Comparison of ENCODE assay signal across 24 cellular contexts in the genomic region with DNA sequence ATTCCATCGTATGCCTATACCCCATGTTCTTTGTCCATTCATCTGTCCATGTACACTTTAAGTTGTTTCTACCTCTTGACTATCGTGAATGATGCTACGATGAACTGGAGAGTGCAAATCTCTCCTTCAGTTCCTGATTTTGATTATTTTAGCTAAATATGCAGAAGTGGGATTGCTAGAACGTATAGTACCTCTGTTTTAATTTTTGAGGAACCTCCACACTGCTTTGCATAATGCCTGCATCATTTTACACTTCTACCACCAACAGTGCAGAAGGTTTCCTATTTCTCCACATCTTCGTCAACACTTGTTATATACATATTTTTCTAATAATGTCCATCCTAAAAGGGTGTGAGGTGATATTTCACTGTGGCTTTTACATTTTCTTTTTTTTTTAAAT. TPM values are rescaled to one million over a fixed set of nuclear protein-coding genes. Genes with fewer than 3 reads are reported as not detected.
DNase-seq lines count a peak whose midpoint lies in the region; ATAC-seq and TF ChIP-seq lines count a peak whose summit lies in the region.
"Had no signal": no experiment of that assay in that cellular context is flagged by ENCODE, and none has a peak within 500 bp of the region (broad histone marks: within the 10 kb centered on the region; RNA-seq: fewer than 3 reads in every experiment).

No MANE protein-coding gene starts in this region.

- H3K36me3 Mint-ChIP-seq in T-helper 17 cell (ENCODE audit: low read depth) = peaks cover 4% of the 10 kb centered on the region
- H3K36me3 Mint-ChIP-seq in naive thymus-derived CD4-positive, alpha-beta T cell = peaks cover 0 to 5% (median 0%) of the 10 kb centered on the region in 5 donors
- H3K36me3 Mint-ChIP-seq: CD14-positive monocyte had no signal

- ATAC-seq in T-helper 17 cell (peak; percentile 40), foreskin keratinocyte (no peak)
- peak; percentile 57 for ATAC-seq in naive thymus-derived CD4-positive, alpha-beta T cell

- CTCF ChIA-PET in naive thymus-derived CD4-positive, alpha-beta T cell (lab: Charles Lee) = no interaction called here

- no peak overlapping the region for H3K4me3 Mint-ChIP-seq in T-helper 17 cell
- H3K4me3 Mint-ChIP-seq in naive thymus-derived CD4-positive, alpha-beta T cell = no peak overlapping the region
- H3K4me3 Mint-ChIP-seq: CD14-positive monocyte; T-helper 1 cell treated with Interleukin-12 subunit alpha and Interleukin-12 subunit beta and Interleukin-4 antibody, amounts not matched to agents 30 μg/mL and 1 μg/mL, for 36 hours had no signal

- H3K9ac ChIP-seq in Karpas-422 (ENCODE audit: low read length) = no peak overlapping the region
- H3K9ac ChIP-seq: KMS-11 had no signal

- no peaks in the 10 kb centered on the region for H3K36me3 ChIP-seq in Karpas-422 (ENCODE audit: insufficient read depth, low read length)
- H3K36me3 ChIP-seq in naive thymus-derived CD4-positive, alpha-beta T cell (ENCODE audit: control insufficient read depth in 2 of 3, insufficient read depth in 3 of 3, low read length in 3 of 3) = no peaks in the 10 kb centered on the region
- H3K36me3 ChIP-seq: BE2C had no signal

- H3K9me3 ChIP-seq in Karpas-422 (ENCODE audit: low read length) (no peaks in the 10 kb centered on the region), T-helper 17 cell (ENCODE audit: control insufficient read depth, low read length, poor library complexity, severe bottlenecking) (no peaks in the 10 kb centered on the region)
- peaks cover 0 to 9% (median 0%) of the 10 kb centered on the region in 3 experiments for H3K9me3 ChIP-seq in naive thymus-derived CD4-positive, alpha-beta T cell (ENCODE audit: control insufficient read depth in 2 of 3, low read length in 3 of 3)
- H3K9me3 ChIP-seq: BE2C had no signal

- H4K20me1 ChIP-seq in Karpas-422 (ENCODE audit: insufficient read depth, low read depth, low read length) = peaks cover 12% of the 10 kb centered on the region; the same call in 1 of the 2 replicates

- H3K4me2 ChIP-seq in Karpas-422 (ENCODE audit: low read depth, low read length, poor library complexity, severe bottlenecking) = no peak overlapping the region
- H3K4me2 ChIP-seq: KMS-11 had no signal

- POLR2A ChIA-PET in naive thymus-derived CD4-positive, alpha-beta T cell (lab: Charles Lee) = no interaction called here

- no peaks in the 10 kb centered on the region for H3K79me2 ChIP-seq in Karpas-422 (ENCODE audit: low read length)

- no peaks in the 10 kb centered on the region for H3K9me2 ChIP-seq in Karpas-422 (replicated peaks; ENCODE audit: insufficient read depth, low read length)

- H3K27me3 Mint-ChIP-seq in T-helper 17 cell = peaks cover 7% of the 10 kb centered on the region
- peaks cover 9 to 26% (median 17%) of the 10 kb centered on the region in 5 donors for H3K27me3 Mint-ChIP-seq in naive thymus-derived CD4-positive, alpha-beta T cell
- H3K27me3 Mint-ChIP-seq: IgD-negative memory B cell had no signal

- H3K4me1 ChIP-seq in Karpas-422 (ENCODE audit: low read length) = peaks cover 5% of the 10 kb centered on the region; the same call in 1 of the 2 replicates
- H3K4me1 ChIP-seq in naive thymus-derived CD4-positive, alpha-beta T cell (ENCODE audit: control insufficient read depth in 2 of 2, insufficient read depth in 2 of 2, low read length in 2 of 2) = no peaks in the 10 kb centered on the region
- H3K4me1 ChIP-seq in foreskin keratinocyte = no peaks in the 10 kb centered on the region
- H3K4me1 ChIP-seq: BE2C had no signal

- no peak for TF ChIP-seq CTCF in GM10266 (IDR thresholded peaks at IDR 0.05; ENCODE audit: control insufficient read depth, insufficient read depth, low read depth, missing control alignments)
- no peak for TF ChIP-seq CTCF in foreskin keratinocyte (conservative IDR thresholded peaks at IDR 0.05)

- DNase-seq in Karpas-422 = peak; percentile 68
- peak; percentile 55 for DNase-seq in MV-4-11 (lab: John Stamatoyannopoulos, UW)
- no peak for DNase-seq in T-helper 17 cell
- DNase-seq in naive thymus-derived CD4-positive, alpha-beta T cell = no peak
- DNase-seq in NCI-H774 (lab: John Stamatoyannopoulos, UW) = no peak
- no peak for DNase-seq in GM10266 (ENCODE audit: extremely low spot score)
- no peak for DNase-seq in foreskin keratinocyte
- DNase-seq: BE2C, Calu3, DND-41, NCI-H2029, NCI-H446, NCI-H524 treated with DMSO at 0.1 percent for 48 hours, NCI-H82, SHP77, SW 1271 had no signal

- no peaks in the 10 kb centered on the region for H3K4me1 Mint-ChIP-seq in T-helper 17 cell
- H3K4me1 Mint-ChIP-seq in naive thymus-derived CD4-positive, alpha-beta T cell = no peaks in the 10 kb centered on the region

- no peak overlapping the region for H3K27ac Mint-ChIP-seq in T-helper 17 cell
- no peak overlapping the region for H3K27ac Mint-ChIP-seq in naive thymus-derived CD4-positive, alpha-beta T cell
- H3K27ac Mint-ChIP-seq: CD14-positive monocyte; T-helper 1 cell treated with Interleukin-12 subunit alpha and Interleukin-12 subunit beta and Interleukin-4 antibody, amounts not matched to agents 30 μg/mL and 1 μg/mL, for 36 hours had no signal

- no peaks in the 10 kb centered on the region for H3K27me3 ChIP-seq in Karpas-422 (ENCODE audit: low read length)
- no peaks in the 10 kb centered on the region for H3K27me3 ChIP-seq in naive thymus-derived CD4-positive, alpha-beta T cell (ENCODE audit: control insufficient read depth in 2 of 2, insufficient read depth in 2 of 2, low read length in 2 of 2)
- H3K27me3 ChIP-seq in foreskin keratinocyte = peaks cover 27% of the 10 kb centered on the region
- H3K27me3 ChIP-seq: BE2C had no signal

- H3K9me3 Mint-ChIP-seq in naive thymus-derived CD4-positive, alpha-beta T cell = peaks cover 6 to 21% (median 13%) of the 10 kb centered on the region in 11 donors

- H3K27ac ChIP-seq in Karpas-422 (ENCODE audit: low read length) (no peak overlapping the region), foreskin keratinocyte (no peak overlapping the region)
- H3K27ac ChIP-seq in naive thymus-derived CD4-positive, alpha-beta T cell (ENCODE audit: low read depth, low read length) = no peak overlapping the region
- H3K27ac ChIP-seq: HL-60, KMS-11, RWPE1, SK-N-MC had no signal

- no peak overlapping the region for H3K4me3 ChIP-seq in Karpas-422 (ENCODE audit: low read length)
- H3K4me3 ChIP-seq in naive thymus-derived CD4-positive, alpha-beta T cell (ENCODE audit: low read length) = no peak overlapping the region
- H3K4me3 ChIP-seq: SK-N-MC had no signal

- no peak overlapping the region for H2AFZ ChIP-seq in Karpas-422 (ENCODE audit: low read length)

- intact Hi-C loops in naive thymus-derived CD4-positive, alpha-beta T cell (cut with micrococcal nuclease) = no loop called here

RNA-seq across cellular contexts. Expression of a gene that starts 43.9 kb away (rescaled TPM):
- total RNA-seq in Karpas-422 (2014; rRNA removed; shearing (Covaris generic); ENCODE audit: low replicate concordance) = 4.4 TPM in 2 replicates
- 1 to 10 TPM; 4.9 TPM for total RNA-seq in T-helper 17 cell
- total RNA-seq in naive thymus-derived CD4-positive, alpha-beta T cell = 10 to 100 TPM in 1 of 5 experiments, 1 to 10 TPM in 4; 4.1 to 12.1 (median 8.2) TPM
- polyA plus RNA-seq in naive thymus-derived CD4-positive, alpha-beta T cell = 1 to 10 TPM; 2.2 to 4.6 TPM
- 13.2 and 16.0 TPM in 2 replicates for total RNA-seq in foreskin keratinocyte
- 4.5 and 4.8 TPM in 2 replicates for polyA plus RNA-seq in foreskin keratinocyte
- total RNA-seq: A673 had no signal
- polyA plus RNA-seq: CD14-positive monocyte had no signal

Comparison
In these comparisons a context has a peak if more than half of its experiments do, and no peak if none do; other contexts are left out.
1. DNase-seq: peak in Karpas-422 (single experiment) and MV-4-11 (single experiment); none in T-helper 17 cell (0 of 3), naive thymus-derived CD4-positive, alpha-beta T cell (0 of 9), NCI-H774 (single experiment), GM10266 (single experiment) and foreskin keratinocyte (0 of 2).